3 cellular contexts compared by ENCODE assay signal in genomic region chr10:96743988-96744585, GRCh38.
TF ChIP-seq lines count a peak whose summit lies in the region.

No MANE protein-coding gene starts in this region.

TF ChIP-seq in HCT116, 20 proteins besides CTCF, POLR2A, EP300 and RAD21 (continued from another document):
- TF ChIP-seq TCF7L2 (IDR thresholded peaks at IDR 0.05; ENCODE audit: borderline replicate concordance, extremely low read depth, insufficient read depth, insufficient read length), result peak; percentile 62
TF ChIP-seq in HCT116: peak in this region for 2.

TF ChIP-seq in WTC11, 78 proteins besides CTCF, POLR2A, EP300 and RAD21 (continued from another document):
- TF ChIP-seq IRF2 (CRISPR knock-in tag; IDR thresholded peaks at IDR 0.05; ENCODE audit: borderline replicate concordance, low read depth) (no peak), NR1H2 (CRISPR knock-in tag; IDR thresholded peaks at IDR 0.05) (no peak), NFE2L1 (CRISPR knock-in tag; IDR thresholded peaks at IDR 0.05) (no peak), ELF4 (CRISPR knock-in tag; IDR thresholded peaks at IDR 0.05; ENCODE audit: low read depth) (no peak), MAX (CRISPR knock-in tag; IDR thresholded peaks at IDR 0.05) (no peak), ZNF232 (CRISPR knock-in tag; IDR thresholded peaks at IDR 0.05) (no peak), ARID4B (CRISPR knock-in tag; IDR thresholded peaks at IDR 0.05; ENCODE audit: borderline replicate concordance) (no peak), AR (CRISPR knock-in tag; IDR thresholded peaks at IDR 0.05) (no peak), TEAD4 (CRISPR knock-in tag; IDR thresholded peaks at IDR 0.05) (no peak), MYBL2 (CRISPR knock-in tag; IDR thresholded peaks at IDR 0.05) (no peak), ETV6 (CRISPR knock-in tag; IDR thresholded peaks at IDR 0.05) (no peak), ATF1 (CRISPR knock-in tag; IDR thresholded peaks at IDR 0.05) (no peak)

TF ChIP-seq in liver, 16 proteins besides CTCF, POLR2A, EP300 and RAD21 (continued from another document):
- TF ChIP-seq ZBTB33 (IDR thresholded peaks at IDR 0.05) (no peak), ATF3 (IDR thresholded peaks at IDR 0.05) (no peak), RXRA (IDR thresholded peaks at IDR 0.05) (no peak), HNF4G (IDR thresholded peaks at IDR 0.05) (no peak), REST (IDR thresholded peaks at IDR 0.05) (no peak), MAX (IDR thresholded peaks at IDR 0.05) (no peak), SP1 (IDR thresholded peaks at IDR 0.05) (no peak), GABPA (IDR thresholded peaks at IDR 0.05 in 1 of 2, conservative IDR thresholded peaks at IDR 0.05 in 1 of 2) (no peak)
TF ChIP-seq in liver: peak in this region for 0.
